In the genomic region with DNA sequence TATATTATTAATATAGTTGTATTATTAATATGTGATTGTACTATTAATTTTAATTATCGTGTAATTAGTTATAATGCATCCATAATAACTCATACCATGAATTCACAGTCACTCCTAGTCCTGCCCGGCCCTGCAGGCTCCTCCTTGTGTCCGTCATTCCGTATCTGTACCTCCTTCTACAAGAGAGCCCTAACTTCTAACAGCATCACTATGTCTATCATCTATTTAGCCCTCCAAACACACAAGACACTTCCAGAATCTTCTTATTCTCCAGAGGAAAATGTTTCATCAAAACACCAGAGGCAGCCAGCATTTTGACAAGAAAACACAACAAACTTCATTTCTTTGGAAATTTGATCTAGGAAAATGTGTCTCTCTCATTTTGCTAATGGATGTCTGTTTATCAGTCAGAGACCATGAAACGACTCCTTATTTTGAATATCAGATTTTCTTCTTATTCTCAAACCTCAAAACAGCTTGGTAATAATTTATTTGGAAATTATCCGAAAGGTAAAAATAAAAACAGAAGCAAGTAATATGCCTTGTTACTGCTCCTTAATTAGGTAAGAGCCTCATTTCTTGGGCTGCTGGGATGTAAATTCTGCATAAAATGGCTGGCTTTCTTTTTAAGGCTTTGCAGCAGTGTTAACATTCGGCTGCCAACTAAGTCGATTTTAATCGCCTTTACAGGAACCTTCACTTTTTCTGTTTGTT, we compare ENCODE assay signal across 1 cellular context.
TF ChIP-seq lines count a peak whose summit lies in the region.

No MANE protein-coding gene starts in this region.

TF ChIP-seq in K562, 482 proteins besides CTCF, POLR2A, EP300 and RAD21 (continued from another document):
- TF ChIP-seq ARID3A (IDR thresholded peaks at IDR 0.05; ENCODE audit: borderline replicate concordance, low read depth, low read length): no peak
- no peak for TF ChIP-seq BACH1 (tag; IDR thresholded peaks at IDR 0.05)
- no peak for TF ChIP-seq HMG20A (CRISPR knock-in tag; conservative IDR thresholded peaks at IDR 0.05)
